In genomic region chr18:33062834-33063364, GRCh38 we compare ENCODE assay signal across 16 cellular contexts.
"Had no signal": no experiment of that assay in that cellular context is flagged by ENCODE, and none has a peak within 500 bp of the region (broad histone marks: within the 10 kb centered on the region; RNA-seq: fewer than 3 reads in every experiment).

No MANE protein-coding gene starts in this region.

- H3K4me3 ChIP-seq: esophagus muscularis mucosa, gastroesophageal sphincter, left ventricle myocardium inferior, lung, psoas muscle, sigmoid colon, skin epidermis, tibial nerve had no signal

- H3K9me3 ChIP-seq: esophagus muscularis mucosa, gastroesophageal sphincter, psoas muscle, sigmoid colon, tibial nerve had no signal

- FAIRE-seq: keratinocyte had no signal

- H3K27me3 ChIP-seq: gastroesophageal sphincter, sigmoid colon, tibial nerve had no signal

- H3K27ac ChIP-seq: epithelial cell of prostate, esophagus muscularis mucosa, gastroesophageal sphincter, left ventricle myocardium inferior, psoas muscle, sigmoid colon, skin epidermis, tibial nerve had no signal

- ATAC-seq: effector memory CD8-positive, alpha-beta T cell; gastroesophageal sphincter; left cardiac atrium; psoas muscle had no signal

- H3K36me3 ChIP-seq: esophagus muscularis mucosa, gastroesophageal sphincter, left ventricle myocardium inferior, sigmoid colon, tibial nerve had no signal

- DNase-seq: effector memory CD8-positive, alpha-beta T cell; glutamatergic neuron; left cardiac atrium; left ventricle myocardium inferior; mesendoderm; naive B cell; psoas muscle; retina; sigmoid colon had no signal

- H3K4me1 ChIP-seq: esophagus muscularis mucosa, gastroesophageal sphincter, left ventricle myocardium inferior, psoas muscle, sigmoid colon, tibial nerve had no signal
